Comparison of ENCODE assay signal across 26 cellular contexts in genomic region chr4:189804884-189805283, GRCh38.
"Had no signal": no experiment of that assay in that cellular context is flagged by ENCODE, and none has a peak within 500 bp of the region (broad histone marks: within the 10 kb centered on the region; RNA-seq: fewer than 3 reads in every experiment).

No MANE protein-coding gene starts in this region.

- H3K9me3 ChIP-seq: colonic mucosa, right lobe of liver, upper lobe of right lung had no signal

- H3K36me3 Mint-ChIP-seq: activated CD8-positive, alpha-beta memory T cell treated with anti-CD3 and anti-CD28 coated beads, Interleukin-2, amount 10 ng/mL, durations not matched to agents 7 days and 5 days; activated naive CD4-positive, alpha-beta T cell treated with anti-CD3 and anti-CD28 coated beads, Interleukin-2, amount 50 U/mL, for 24 hours had no signal

- H3K27me3 Mint-ChIP-seq: activated naive CD4-positive, alpha-beta T cell treated with anti-CD3 and anti-CD28 coated beads, Interleukin-2, amount 50 U/mL, for 24 hours; activated naive CD8-positive, alpha-beta T cell treated with anti-CD3 and anti-CD28 coated beads, Interleukin-2, amount 50 U/mL, for 24 hours; central memory CD8-positive, alpha-beta T cell; natural killer cell treated with Interleukin-12 subunit alpha and Interleukin-12 subunit beta and Interleukin-15 and Interleukin-18, amount 100 ng/mL, for 72 hours; T-helper 17 cell had no signal

- H3K27ac ChIP-seq: breast epithelium, colonic mucosa, epithelial cell of prostate, hepatocyte, right lobe of liver, tibial artery, upper lobe of right lung had no signal

- H3K27ac Mint-ChIP-seq: activated CD4-positive, alpha-beta T cell treated with anti-CD3 and anti-CD28 coated beads for 36 hours; activated CD8-positive, alpha-beta memory T cell treated with anti-CD3 and anti-CD28 coated beads, Interleukin-2, amount 10 ng/mL, durations not matched to agents 7 days and 5 days; activated CD8-positive, alpha-beta T cell treated with anti-CD3 and anti-CD28 coated beads, Interleukin-2, amount 10 ng/mL, durations not matched to agents 7 days and 5 days; activated naive CD4-positive, alpha-beta T cell treated with anti-CD3 and anti-CD28 coated beads, Interleukin-2, amount 50 U/mL, for 24 hours; activated naive CD8-positive, alpha-beta T cell treated with anti-CD3 and anti-CD28 coated beads, Interleukin-2, amount 50 U/mL, for 24 hours; activated T-helper 2 cell treated with anti-CD3 and anti-CD28 coated beads, Interferon-gamma antibody, Interleukin-2, Interleukin-4, amounts not matched to agents 10 μg/mL and 5 μg/mL and 100 μg/mL, durations not matched to agents 14 hours and 24 hours and 36 hours; natural killer cell treated with Interleukin-12 subunit alpha and Interleukin-12 subunit beta and Interleukin-15 and Interleukin-18, amount 100 ng/mL, for 72 hours; stimulated activated naive CD8-positive, alpha-beta T cell treated with anti-CD3 and anti-CD28 coated beads, Interleukin-15, amount 100 ng/mL, for 72 hours; T-helper 17 cell had no signal

- H3K36me3 ChIP-seq: breast epithelium, colonic mucosa, right lobe of liver, tibial artery, upper lobe of right lung had no signal

- H3K4me1 Mint-ChIP-seq: activated CD8-positive, alpha-beta memory T cell treated with anti-CD3 and anti-CD28 coated beads, Interleukin-2, amount 10 ng/mL, durations not matched to agents 7 days and 5 days; activated naive CD4-positive, alpha-beta T cell treated with anti-CD3 and anti-CD28 coated beads, Interleukin-2, amount 50 U/mL, for 24 hours; central memory CD8-positive, alpha-beta T cell; stimulated activated naive CD8-positive, alpha-beta T cell treated with anti-CD3 and anti-CD28 coated beads, Interleukin-15, amount 100 ng/mL, for 72 hours; T-helper 17 cell had no signal

- H3K27me3 ChIP-seq: breast epithelium, colonic mucosa, hepatocyte, right lobe of liver, tibial artery, upper lobe of right lung had no signal

- DNase-seq: activated CD4-positive, alpha-beta T cell treated with anti-CD3 and anti-CD28 coated beads for 36 hours; activated CD4-positive, CD25-positive, alpha-beta regulatory T cell; activated CD8-positive, alpha-beta memory T cell treated with anti-CD3 and anti-CD28 coated beads, Interleukin-2, amount 10 ng/mL, durations not matched to agents 7 days and 5 days; activated CD8-positive, alpha-beta T cell treated with anti-CD3 and anti-CD28 coated beads, Interleukin-2, amount 10 ng/mL, durations not matched to agents 7 days and 5 days; activated naive CD8-positive, alpha-beta T cell treated with anti-CD3 and anti-CD28 coated beads, Interleukin-2, amount 50 U/mL, for 24 hours; activated T-cell treated with anti-CD3 and anti-CD28 coated beads, Interleukin-2, amount 50 U/mL, for 48 hours; amygdala; colonic mucosa; effector CD8-positive, alpha-beta T cell; islet precursor cell; mucosa of descending colon; right lobe of liver; stimulated activated CD4-positive, alpha-beta T cell treated with anti-CD3 and anti-CD28 coated beads, Interleukin-4, amount 100 ng/mL, for 1 hour; stimulated activated naive CD8-positive, alpha-beta T cell treated with anti-CD3 and anti-CD28 coated beads, Interleukin-15, amount 100 ng/mL, for 72 hours; SW 1271; T-helper 17 cell; tibial artery; upper lobe of right lung had no signal

- H3K4me3 ChIP-seq: breast epithelium, colonic mucosa, hepatocyte, mucosa of descending colon, right lobe of liver, tibial artery, upper lobe of right lung had no signal

- H3K4me3 Mint-ChIP-seq: activated CD4-positive, alpha-beta T cell treated with anti-CD3 and anti-CD28 coated beads for 36 hours; activated CD8-positive, alpha-beta memory T cell treated with anti-CD3 and anti-CD28 coated beads, Interleukin-2, amount 10 ng/mL, durations not matched to agents 7 days and 5 days; activated CD8-positive, alpha-beta T cell treated with anti-CD3 and anti-CD28 coated beads, Interleukin-2, amount 10 ng/mL, durations not matched to agents 7 days and 5 days; activated naive CD4-positive, alpha-beta T cell treated with anti-CD3 and anti-CD28 coated beads, Interleukin-2, amount 50 U/mL, for 24 hours; activated naive CD8-positive, alpha-beta T cell treated with anti-CD3 and anti-CD28 coated beads, Interleukin-2, amount 50 U/mL, for 24 hours; central memory CD8-positive, alpha-beta T cell; natural killer cell treated with Interleukin-12 subunit alpha and Interleukin-12 subunit beta and Interleukin-15 and Interleukin-18, amount 100 ng/mL, for 72 hours; stimulated activated naive CD8-positive, alpha-beta T cell treated with anti-CD3 and anti-CD28 coated beads, Interleukin-15, amount 100 ng/mL, for 72 hours; T-helper 17 cell had no signal

- H3K4me1 ChIP-seq: breast epithelium, colonic mucosa, right lobe of liver, tibial artery, upper lobe of right lung had no signal

- ATAC-seq: activated CD4-positive, alpha-beta T cell treated with anti-CD3 and anti-CD28 coated beads for 36 hours; activated CD8-positive, alpha-beta memory T cell treated with anti-CD3 and anti-CD28 coated beads, Interleukin-2, amount 10 ng/mL, durations not matched to agents 7 days and 5 days; activated CD8-positive, alpha-beta T cell treated with anti-CD3 and anti-CD28 coated beads, Interleukin-2, amount 10 ng/mL, durations not matched to agents 7 days and 5 days; activated naive CD8-positive, alpha-beta T cell treated with anti-CD3 and anti-CD28 coated beads, Interleukin-2, amount 50 U/mL, for 24 hours; left lobe of liver; mucosa of descending colon; natural killer cell treated with Interleukin-12 subunit alpha and Interleukin-12 subunit beta and Interleukin-15 and Interleukin-18, amount 100 ng/mL, for 72 hours; right lobe of liver; stimulated activated naive CD8-positive, alpha-beta T cell treated with anti-CD3 and anti-CD28 coated beads, Interleukin-15, amount 100 ng/mL, for 72 hours; T-helper 17 cell; upper lobe of right lung had no signal
